In genomic region chrX:149504915-149505651, GRCh38 we compare ENCODE assay signal across 8 cellular contexts. TPM values are rescaled to one million over a fixed set of nuclear protein-coding genes. Genes with fewer than 3 reads are reported as not detected.
A peak's percentile ranks its signal among the peaks of the same experiment; 100 is the strongest.
DNase-seq lines count a peak whose midpoint lies in the region; FAIRE-seq and TF ChIP-seq lines count a peak whose summit lies in the region.

A gene with protein sequence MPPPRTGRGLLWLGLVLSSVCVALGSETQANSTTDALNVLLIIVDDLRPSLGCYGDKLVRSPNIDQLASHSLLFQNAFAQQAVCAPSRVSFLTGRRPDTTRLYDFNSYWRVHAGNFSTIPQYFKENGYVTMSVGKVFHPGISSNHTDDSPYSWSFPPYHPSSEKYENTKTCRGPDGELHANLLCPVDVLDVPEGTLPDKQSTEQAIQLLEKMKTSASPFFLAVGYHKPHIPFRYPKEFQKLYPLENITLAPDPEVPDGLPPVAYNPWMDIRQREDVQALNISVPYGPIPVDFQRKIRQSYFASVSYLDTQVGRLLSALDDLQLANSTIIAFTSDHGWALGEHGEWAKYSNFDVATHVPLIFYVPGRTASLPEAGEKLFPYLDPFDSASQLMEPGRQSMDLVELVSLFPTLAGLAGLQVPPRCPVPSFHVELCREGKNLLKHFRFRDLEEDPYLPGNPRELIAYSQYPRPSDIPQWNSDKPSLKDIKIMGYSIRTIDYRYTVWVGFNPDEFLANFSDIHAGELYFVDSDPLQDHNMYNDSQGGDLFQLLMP (minus strand): TSS chrX:149505306. CDS start chrX:149505137, 169 bp downstream.

- H3K4me3 ChIP-seq in HAP-1 (peak within 1 kb of the TSS; percentile 61), MM.1S (ENCODE audit: low read length) (peak within 1 kb of the TSS; percentile 73), foreskin fibroblast (ENCODE audit: low read depth in 1 of 2, low read length in 2 of 2) (peak within 1 kb of the TSS; percentile 66 to 75), neural progenitor cell (peak within 1 kb of the TSS; percentile 55), stomach smooth muscle (ENCODE audit: low read length in 2 of 2) (peak within 1 kb of the TSS; percentile 80 to 82)

- peaks cover 15% of the 10 kb centered on the region for H3K4me1 Mint-ChIP-seq in neural progenitor cell

- H3K27ac ChIP-seq in MM.1S (ENCODE audit: low read length), result peak within 1 kb of the TSS; percentile 93
- no peak within 1 kb of the TSS for H3K27ac ChIP-seq in neural progenitor cell
- peak within 1 kb of the TSS; percentile 80 for H3K27ac ChIP-seq in stomach smooth muscle (ENCODE audit: low read length)

- H3K27me3 ChIP-seq in HAP-1 (ENCODE audit: low read depth) (no peaks in the 10 kb centered on the region), MM.1S (replicated peaks; ENCODE audit: insufficient read depth, low read length) (no peaks in the 10 kb centered on the region), neural progenitor cell (no peaks in the 10 kb centered on the region), stomach smooth muscle (ENCODE audit: control insufficient read depth in 1 of 2, insufficient read depth in 2 of 2, low read length in 2 of 2) (peaks cover 0 to 16% of the 10 kb centered on the region in 2 donors)

- H3K27me3 Mint-ChIP-seq in neural progenitor cell (ENCODE audit: insufficient read depth, low read depth), result no peaks in the 10 kb centered on the region

- H3K4me1 ChIP-seq in HAP-1 (peaks cover 10% of the 10 kb centered on the region; the same call in 1 of the 2 replicates), MM.1S (ENCODE audit: low read length) (peaks cover 31% of the 10 kb centered on the region), neural progenitor cell (no peaks in the 10 kb centered on the region), stomach smooth muscle (ENCODE audit: control insufficient read depth, insufficient read depth, low read length) (peaks cover 10% of the 10 kb centered on the region)

- in situ Hi-C loops in HAP-1 (cut with MboI; ENCODE audit: low sequenced_read_pairs), result loop anchor here (25.0 kb wide), 1 partner anchor 132 kb away; the partner anchor contains the start of gene TMEM185A

- no peak for TF ChIP-seq CTCF in MM.1S (IDR thresholded peaks at IDR 0.05; ENCODE audit: low read length)
- TF ChIP-seq CTCF in foreskin fibroblast (IDR thresholded peaks at IDR 0.05; ENCODE audit: low read depth, low read length), result no peak
- TF ChIP-seq CTCF in neural progenitor cell (IDR thresholded peaks at IDR 0.05), result peak; percentile 6

- no peaks in the 10 kb centered on the region for H3K9me3 ChIP-seq in HAP-1
- no peaks in the 10 kb centered on the region for H3K9me3 ChIP-seq in MM.1S (replicated peaks; ENCODE audit: insufficient read depth, low read length)
- H3K9me3 ChIP-seq in neural progenitor cell (ENCODE audit: low read depth), result no peaks in the 10 kb centered on the region
- H3K9me3 ChIP-seq in stomach smooth muscle (ENCODE audit: control insufficient read depth in 2 of 2, low read length in 2 of 2), result no peaks in the 10 kb centered on the region

- peaks cover 17% of the 10 kb centered on the region for H3K79me2 ChIP-seq in MM.1S (ENCODE audit: low read length)
- no peaks in the 10 kb centered on the region for H3K79me2 ChIP-seq in neural progenitor cell (ENCODE audit: low read depth)

- peaks cover 12% of the 10 kb centered on the region for H3K36me3 ChIP-seq in HAP-1 (replicated peaks)
- H3K36me3 ChIP-seq in MM.1S (replicated peaks; ENCODE audit: insufficient read depth, low read length), result no peaks in the 10 kb centered on the region
- H3K36me3 ChIP-seq in neural progenitor cell, result no peaks in the 10 kb centered on the region
- H3K36me3 ChIP-seq in stomach smooth muscle (ENCODE audit: control insufficient read depth in 2 of 2, insufficient read depth in 2 of 2, low read length in 2 of 2), result peaks cover 0 to 8% of the 10 kb centered on the region in 2 donors

- peaks cover 5% of the 10 kb centered on the region for H3K9me3 Mint-ChIP-seq in neural progenitor cell

- H3K4me3 Mint-ChIP-seq in neural progenitor cell, result peak within 1 kb of the TSS; percentile 83

- DNase-seq in HAP-1 (ENCODE audit: low spot score in 2 of 2), result peak; percentile 92 to 96
- DNase-seq in MM.1S, result peak; percentile 89
- DNase-seq in SIG-M5 treated with dmso at 0.1 percent for 504 hours (lab: John Stamatoyannopoulos, UW; ENCODE audit: unreplicated experiment), result peak; percentile 84
- peak; percentile 73 for DNase-seq in activated gamma-delta T cell treated with anti-CD3 and anti-CD28 coated beads, Interleukin-2, amount 50 U/mL, for 16 hours (ENCODE audit: low read depth)
- peak; percentile 77 to 92 for DNase-seq in foreskin fibroblast
- DNase-seq in neural progenitor cell (ENCODE audit: low spot score), result peak; percentile 93

- H3K36me3 Mint-ChIP-seq in neural progenitor cell, result peaks cover 4% of the 10 kb centered on the region

- H3K4me2 ChIP-seq in MM.1S (ENCODE audit: low read depth, low read length), result peak within 1 kb of the TSS; percentile 84
- H3K4me2 ChIP-seq in neural progenitor cell, result peak within 1 kb of the TSS; percentile 78

- H3K9ac ChIP-seq in MM.1S (ENCODE audit: low read length), result peak within 1 kb of the TSS; percentile 94
- H3K9ac ChIP-seq in neural progenitor cell, result peak within 1 kb of the TSS; percentile 70
- H3K9ac ChIP-seq in stomach smooth muscle (ENCODE audit: low read length in 2 of 2), result peak within 1 kb of the TSS; percentile 82 to 93

- H2AFZ ChIP-seq in MM.1S (ENCODE audit: low read length) (peak within 1 kb of the TSS; percentile 51; the same call in 1 of the 2 replicates), neural progenitor cell (replicated peaks) (peak within 1 kb of the TSS; percentile 37)

- no peaks in the 10 kb centered on the region for H3K9me2 ChIP-seq in MM.1S (replicated peaks; ENCODE audit: insufficient read depth, low read length)

- peak within 1 kb of the TSS; percentile 83 for H3K27ac Mint-ChIP-seq in neural progenitor cell

- peaks cover 4% of the 10 kb centered on the region; the same call in 1 of the 2 replicates for H4K20me1 ChIP-seq in MM.1S (ENCODE audit: insufficient read depth, low read length)
- H4K20me1 ChIP-seq in neural progenitor cell (ENCODE audit: low read depth), result no peaks in the 10 kb centered on the region

- FAIRE-seq in G401.6 (lab: Jason Lieb, UNC), result peak; percentile 92

- H3F3A ChIP-seq in MM.1S (ENCODE audit: insufficient read depth, low read length), result peaks cover 28% of the 10 kb centered on the region
- H3F3A ChIP-seq in neural progenitor cell (ENCODE audit: low read depth), result no peaks in the 10 kb centered on the region

RNA-seq across cellular contexts. Expression of the gene that starts here (rescaled TPM):
- 14.5 and 22.2 TPM in 2 replicates for total RNA-seq in neural progenitor cell (ENCODE audit: low replicate concordance)
